In the genomic region with DNA sequence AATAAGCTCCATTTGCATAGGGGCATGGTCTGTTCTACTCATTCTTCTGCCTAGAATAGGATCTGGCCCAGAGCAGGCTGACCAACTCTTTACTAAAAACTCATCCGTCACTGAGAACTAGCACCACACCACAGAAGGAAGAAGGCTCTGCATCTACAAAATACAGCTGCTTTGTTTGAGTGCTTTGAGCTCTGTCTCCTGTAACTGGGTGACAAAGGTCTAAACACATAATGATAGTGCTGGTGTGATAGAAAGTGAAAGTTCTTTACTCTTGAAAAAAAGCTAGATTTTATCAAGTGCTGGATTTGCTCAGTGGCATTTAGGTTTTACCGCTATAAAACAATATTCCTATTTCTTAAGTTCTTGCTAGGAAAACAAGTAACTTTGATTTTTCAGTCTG, we compare ENCODE assay signal across 18 cellular contexts.
DNase-seq lines count a peak whose midpoint lies in the region; ATAC-seq, FAIRE-seq and TF ChIP-seq lines count a peak whose summit lies in the region.
"Had no signal": no experiment of that assay in that cellular context is flagged by ENCODE, and none has a peak within 500 bp of the region (broad histone marks: within the 10 kb centered on the region; RNA-seq: fewer than 3 reads in every experiment).

No MANE protein-coding gene starts in this region.

- TF ChIP-seq RAD21 in liver (IDR thresholded peaks at IDR 0.05) (no peak), HepG2 (CRISPR knock-in tag; IDR thresholded peaks at IDR 0.05) (no peak)

- H3K9me3 ChIP-seq in liver (ENCODE audit: control insufficient read depth in 4 of 4, low read length in 3 of 4) (no peaks in the 10 kb centered on the region), HepG2 (ENCODE audit: low read length) (no peaks in the 10 kb centered on the region), small intestine (ENCODE audit: control insufficient read depth, low read depth) (no peaks in the 10 kb centered on the region)
- H3K9me3 ChIP-seq: neutrophil, SK-N-SH, suprapubic skin had no signal

- DNase-seq in HepG2 (ENCODE audit: low spot score) (no peak), small intestine (peak; percentile 72), NCI-H1694 treated with DMSO at 0.1 percent for 48 hours (lab: John Stamatoyannopoulos, UW) (no peak), HuH-7 (ENCODE audit: low spot score) (no peak)
- DNase-seq: activated CD4-positive, alpha-beta memory T cell treated with anti-CD3 and anti-CD28 coated beads for 36 hours; CD4-positive, alpha-beta memory T cell; DMS79 treated with DMSO at 0.1 percent for 48 hours; NCI-H748 treated with DMSO at 0.1 percent for 48 hours; SK-N-SH had no signal

- ATAC-seq in HepG2: no peak
- ATAC-seq in GM21737 (IDR thresholded peaks at IDR 0.05; ENCODE audit: unreplicated experiment): peak; percentile 57
- ATAC-seq in HG03469 (IDR thresholded peaks at IDR 0.05; ENCODE audit: unreplicated experiment): peak; percentile 33
- no peak for ATAC-seq in SK-N-SH treated with all-trans-retinoic acid at 6 μM for 48 hours
- ATAC-seq: sciatic nerve had no signal

- BruUV-seq in HepG2 (replicated peaks; lab: Mats Ljungman, UMichigan): no TSS peak

- H3K4me1 ChIP-seq in liver (ENCODE audit: control insufficient read depth in 4 of 4, insufficient read depth in 4 of 4, low read length in 3 of 4): peaks cover 0 to 6% (median 0%) of the 10 kb centered on the region in 4 donors
- H3K4me1 ChIP-seq in HepG2 (ENCODE audit: insufficient read depth, low read length): no peaks in the 10 kb centered on the region
- H3K4me1 ChIP-seq in small intestine (ENCODE audit: control insufficient read depth in 2 of 2, insufficient read depth in 1 of 2, low read depth in 1 of 2, low read length in 1 of 2): peaks cover 0 to 10% of the 10 kb centered on the region in 2 donors
- H3K4me1 ChIP-seq: ascending aorta had no signal

- H3K27ac ChIP-seq in liver (ENCODE audit: low read depth in 1 of 2, low read length in 2 of 2): no peak overlapping the region
- no peak overlapping the region for H3K27ac ChIP-seq in HepG2 (ENCODE audit: extremely low read length, insufficient read depth, low read length)
- no peak overlapping the region for H3K27ac ChIP-seq in small intestine (ENCODE audit: low read depth in 1 of 2, low read length in 1 of 2)
- H3K27ac ChIP-seq: ascending aorta, neutrophil, suprapubic skin had no signal

- no peaks in the 10 kb centered on the region for H3K27me3 ChIP-seq in liver (ENCODE audit: control insufficient read depth in 4 of 4, insufficient read depth in 4 of 4, low read length in 3 of 4)
- H3K27me3 ChIP-seq in HepG2 (ENCODE audit: control insufficient read depth in 1 of 2, insufficient read depth in 2 of 2, low read length in 2 of 2): no peaks in the 10 kb centered on the region
- H3K27me3 ChIP-seq in small intestine (ENCODE audit: control insufficient read depth in 2 of 2, insufficient read depth in 2 of 2, low read length in 2 of 2): no peaks in the 10 kb centered on the region
- H3K27me3 ChIP-seq: ascending aorta, neutrophil, suprapubic skin had no signal

- H3K79me2 ChIP-seq in HepG2 (ENCODE audit: insufficient read depth, low read length): no peaks in the 10 kb centered on the region

- intact Hi-C loops in HepG2 (cut with micrococcal nuclease; ENCODE audit: unreplicated experiment): no loop called here

- TF ChIP-seq CTCF in liver (IDR thresholded peaks at IDR 0.05; ENCODE audit: low read depth, low read length, missing input control) (no peak), HepG2 (CRISPR knock-in tag; IDR thresholded peaks at IDR 0.05) (no peak)

- H3K36me3 ChIP-seq in liver (ENCODE audit: control insufficient read depth in 4 of 4, insufficient read depth in 3 of 4, low read depth in 1 of 4, low read length in 3 of 4): no peaks in the 10 kb centered on the region
- H3K36me3 ChIP-seq in HepG2 (replicated peaks in 1 of 2; ENCODE audit: control insufficient read depth in 1 of 2, insufficient read depth in 2 of 2, low read length in 2 of 2): no peaks in the 10 kb centered on the region
- no peaks in the 10 kb centered on the region for H3K36me3 ChIP-seq in small intestine (ENCODE audit: control insufficient read depth in 2 of 2, insufficient read depth in 2 of 2, low read length in 2 of 2)
- H3K36me3 ChIP-seq: ascending aorta, neutrophil, suprapubic skin had no signal

- no peak overlapping the region for H2AFZ ChIP-seq in HepG2 (ENCODE audit: low read length)

- in situ Hi-C loops in HepG2 (cut with HindIII; ENCODE audit: extremely low pct_ligation_motif_present, low pct_unique_long_range_greater_than_20kb): no loop called here

- FAIRE-seq in HepG2 (lab: Jason Lieb, UNC): no peak
- no peak for FAIRE-seq in small intestine (lab: Jason Lieb, UNC)
- FAIRE-seq: endometrium had no signal

- WGBS in liver: 62% methylated on average over 2 of the region's 2 CpGs
- WGBS in HepG2 (ENCODE audit: low lambda C conversion rate): 89% methylated on average over 2 of the region's 2 CpGs
- WGBS in small intestine, 3 donors: 14 to 50% (median 23%) methylated on average over 2 of the region's 2 CpGs

- no peaks in the 10 kb centered on the region for H4K20me1 ChIP-seq in HepG2 (ENCODE audit: insufficient read depth, low read length)

- no peak overlapping the region for H3K4me3 ChIP-seq in liver (ENCODE audit: low read depth in 1 of 3, low read length in 3 of 3)
- H3K4me3 ChIP-seq in HepG2 (replicated peaks in 1 of 3; ENCODE audit: insufficient read depth in 1 of 3, low read depth in 2 of 3, low read length in 3 of 3): no peak overlapping the region
- no peak overlapping the region for H3K4me3 ChIP-seq in small intestine (ENCODE audit: low read depth in 1 of 2, low read length in 2 of 2)
- H3K4me3 ChIP-seq: ascending aorta, suprapubic skin had no signal

- no peak overlapping the region for H3K4me2 ChIP-seq in HepG2 (ENCODE audit: low read depth, low read length)
- H3K4me2 ChIP-seq: SK-N-SH had no signal

- no peak for TF ChIP-seq POLR2A in HepG2 (IDR thresholded peaks at IDR 0.05; ENCODE audit: insufficient read depth in 1 of 2, low read depth in 2 of 2, low read length in 2 of 2)

- POLR2A ChIA-PET in HepG2 (lab: Yijun Ruan, JAX): no interaction called here

- CTCF ChIA-PET in HepG2 (lab: Yijun Ruan, JAX; ENCODE audit: low intra/inter-chr PET ratio, low total read pairs): no interaction called here

- H3K9ac ChIP-seq in liver (ENCODE audit: low read depth in 1 of 2, low read length in 2 of 2): no peak overlapping the region
- no peak overlapping the region for H3K9ac ChIP-seq in HepG2 (ENCODE audit: insufficient read depth, low read depth, low read length)
- H3K9ac ChIP-seq: SK-N-SH had no signal

- TF ChIP-seq EP300 in HepG2 (IDR thresholded peaks at IDR 0.05; ENCODE audit: low read depth in 2 of 2, low read length in 2 of 2) (no peak), HepG2 (CRISPR knock-in tag; IDR thresholded peaks at IDR 0.05; ENCODE audit: borderline replicate concordance) (no peak)

TF ChIP-seq in liver, 16 proteins besides CTCF, POLR2A, EP300 and RAD21:
- peak; percentile 32 to 45 for TF ChIP-seq HNF4A (conservative IDR thresholded peaks at IDR 0.05)
- TF ChIP-seq JUND (IDR thresholded peaks at IDR 0.05): no peak

TF ChIP-seq in HepG2, 621 proteins besides CTCF, POLR2A, EP300 and RAD21 (continues in another document):
- TF ChIP-seq ZNF468 (CRISPR knock-in tag; IDR thresholded peaks at IDR 0.05) (no peak), ZNF557 (CRISPR knock-in tag; IDR thresholded peaks at IDR 0.05) (no peak), ZKSCAN8 (CRISPR knock-in tag; IDR thresholded peaks at IDR 0.05; ENCODE audit: borderline replicate concordance) (no peak), TFDP1 (CRISPR knock-in tag; IDR thresholded peaks at IDR 0.05; ENCODE audit: borderline replicate concordance) (no peak), ZNF703 (CRISPR knock-in tag; IDR thresholded peaks at IDR 0.05; ENCODE audit: borderline replicate concordance) (no peak), ZNF570 (CRISPR knock-in tag; IDR thresholded peaks at IDR 0.05; ENCODE audit: borderline replicate concordance) (no peak), FOXC1 (CRISPR knock-in tag; IDR thresholded peaks at IDR 0.05; ENCODE audit: borderline replicate concordance) (no peak), SOX13 (IDR thresholded peaks at IDR 0.05) (no peak), SOX13 (CRISPR knock-in tag; conservative IDR thresholded peaks at IDR 0.05 in 1 of 2, IDR thresholded peaks at IDR 0.05 in 1 of 2) (no peak)

TF ChIP-seq in SK-N-SH treated with all-trans-retinoic acid at 6 μM for 48 hours, 23 proteins besides CTCF, POLR2A, EP300 and RAD21:
- TF ChIP-seq ZNF70 (CRISPR knock-in tag; IDR thresholded peaks at IDR 0.05) (no peak), ISL1 (CRISPR knock-in tag; IDR thresholded peaks at IDR 0.05) (no peak), ZNF8 (CRISPR knock-in tag; IDR thresholded peaks at IDR 0.05) (no peak)

Comparison
In these comparisons a context has a peak if more than half of its experiments do, and no peak if none do; other contexts are left out.
1. ATAC-seq: peak in GM21737 (single experiment) and HG03469 (single experiment); none in HepG2 (single experiment) and SK-N-SH treated with all-trans-retinoic acid at 6 μM for 48 hours (single experiment).